31 cellular contexts compared by ENCODE assay signal in the genomic region with DNA sequence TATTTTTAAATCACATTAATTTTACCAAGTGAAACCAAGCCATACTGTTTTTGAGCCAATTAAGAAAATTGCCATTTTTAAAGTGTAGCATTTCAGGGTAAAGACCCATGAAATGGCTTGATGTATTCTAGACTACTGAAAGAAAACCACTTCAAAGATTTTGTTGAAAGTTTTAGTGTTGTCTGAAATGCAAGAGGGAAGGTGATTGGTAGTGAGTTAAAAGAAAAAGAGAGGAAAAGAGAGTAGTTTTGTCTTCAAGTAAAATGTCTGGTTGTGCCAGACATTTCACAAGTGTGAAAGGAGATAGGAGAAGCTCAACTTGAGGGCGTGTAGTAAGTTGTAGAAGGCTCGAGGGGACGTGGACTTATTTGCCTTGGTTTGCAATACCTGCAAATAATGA. TPM values are rescaled to one million over a fixed set of nuclear protein-coding genes. Genes with fewer than 3 reads are reported as not detected.
DNase-seq lines count a peak whose midpoint lies in the region; ATAC-seq and TF ChIP-seq lines count a peak whose summit lies in the region.
"Had no signal": no experiment of that assay in that cellular context is flagged by ENCODE, and none has a peak within 500 bp of the region (broad histone marks: within the 10 kb centered on the region; RNA-seq: fewer than 3 reads in every experiment).

No MANE protein-coding gene starts in this region.

- peaks cover 58% of the 10 kb centered on the region for H4K20me1 ChIP-seq in smooth muscle cell (ENCODE audit: low read depth)

- peak overlapping the region; percentile 7 for H3K27ac Mint-ChIP-seq in activated naive CD8-positive, alpha-beta T cell
- H3K27ac Mint-ChIP-seq in activated naive CD8-positive, alpha-beta T cell treated with anti-CD3 and anti-CD28 coated beads for 36 hours, result no peak overlapping the region
- peak overlapping the region; percentile 2 for H3K27ac Mint-ChIP-seq in T-helper 17 cell
- H3K27ac Mint-ChIP-seq: activated T-cell treated with anti-CD3 and anti-CD28 coated beads, Interleukin-2, amount 50 U/mL, for 24 hours had no signal

- peaks cover 12% of the 10 kb centered on the region for H3K4me1 ChIP-seq in smooth muscle cell (ENCODE audit: low read depth)
- H3K4me1 ChIP-seq: testis had no signal

- H3K4me3 ChIP-seq in Jurkat, Clone E6-1 (ENCODE audit: low read length), result no peak overlapping the region
- H3K4me3 ChIP-seq in smooth muscle cell, result no peak overlapping the region
- H3K4me3 ChIP-seq: skin epidermis, testis had no signal

- H3K4me2 ChIP-seq in smooth muscle cell, result no peak overlapping the region

- no peak overlapping the region for H3K9ac ChIP-seq in smooth muscle cell (ENCODE audit: low read depth)

- no peaks in the 10 kb centered on the region for H3K27me3 ChIP-seq in smooth muscle cell (ENCODE audit: low read depth)
- H3K27me3 ChIP-seq: testis had no signal

- H3K36me3 Mint-ChIP-seq in activated naive CD8-positive, alpha-beta T cell, result peaks cover 9% of the 10 kb centered on the region
- peaks cover 35% of the 10 kb centered on the region for H3K36me3 Mint-ChIP-seq in activated naive CD8-positive, alpha-beta T cell treated with anti-CD3 and anti-CD28 coated beads for 36 hours
- H3K36me3 Mint-ChIP-seq in T-helper 17 cell (ENCODE audit: low read depth), result peaks cover 5% of the 10 kb centered on the region

- H3K9me3 ChIP-seq in T-helper 17 cell (ENCODE audit: control insufficient read depth, low read length, poor library complexity, severe bottlenecking), result no peaks in the 10 kb centered on the region
- no peaks in the 10 kb centered on the region for H3K9me3 ChIP-seq in smooth muscle cell (replicated peaks; ENCODE audit: low read depth)
- H3K9me3 ChIP-seq: testis had no signal

- no peak for DNase-seq in activated naive CD8-positive, alpha-beta T cell treated with anti-CD3 and anti-CD28 coated beads for 36 hours
- DNase-seq in Jurkat, Clone E6-1 (ENCODE audit: low read depth, low spot score), result peak; percentile 70
- DNase-seq in T-helper 17 cell (no peak), smooth muscle cell (lab: John Stamatoyannopoulos, UW; ENCODE audit: unreplicated experiment) (no peak), iPS-NIHi11 (ENCODE audit: low spot score) (no peak), SIG-M5 treated with dmso at 0.1 percent for 504 hours (lab: John Stamatoyannopoulos, UW; ENCODE audit: unreplicated experiment) (no peak), GM19240 (ENCODE audit: insufficient read length, low spot score) (no peak)
- DNase-seq: activated CD4-positive, alpha-beta T cell treated with anti-CD3 and anti-CD28 coated beads for 1 hour; activated effector memory CD4-positive, alpha-beta T cell treated with anti-CD3 and anti-CD28 coated beads, Interleukin-2, amount 50 U/mL, for 16 hours; activated T-cell treated with anti-CD3 and anti-CD28 coated beads, Interleukin-2, amount 50 U/mL, for 24 hours; C1 segment of cervical spinal cord; DMS79 treated with DMSO at 0.1 percent for 48 hours; effector CD4-positive, alpha-beta T cell; GF-D8; hypothalamus; Karpas-422; left colon; MV-4-11; NCI-H1436; NCI-H748 treated with DMSO at 0.1 percent for 48 hours; RPMI8226; stimulated activated CD4-positive, alpha-beta T cell treated with anti-CD3 and anti-CD28 coated beads, Interleukin-1b, Interleukin-23, amount 100 ng/mL, for 48 hours; stimulated activated naive CD8-positive, alpha-beta T cell treated with anti-CD3 and anti-CD28 coated beads, Interleukin-15, Interleukin-2, amounts not matched to agents 100 U/mL and 50 U/mL, for 24 hours; testis had no signal

- peaks cover 13% of the 10 kb centered on the region for H3K4me1 Mint-ChIP-seq in activated naive CD8-positive, alpha-beta T cell (ENCODE audit: low read depth)
- peaks cover 8% of the 10 kb centered on the region for H3K4me1 Mint-ChIP-seq in activated naive CD8-positive, alpha-beta T cell treated with anti-CD3 and anti-CD28 coated beads for 36 hours
- peaks cover 8% of the 10 kb centered on the region for H3K4me1 Mint-ChIP-seq in T-helper 17 cell

- H3K79me2 ChIP-seq in smooth muscle cell (ENCODE audit: low read depth), result peaks cover 38% of the 10 kb centered on the region

- peaks cover 41% of the 10 kb centered on the region for H3K36me3 ChIP-seq in smooth muscle cell (ENCODE audit: low read depth)

- no peaks in the 10 kb centered on the region for H3K9me3 Mint-ChIP-seq in activated naive CD8-positive, alpha-beta T cell (ENCODE audit: low read depth)
- H3K9me3 Mint-ChIP-seq in activated naive CD8-positive, alpha-beta T cell treated with anti-CD3 and anti-CD28 coated beads for 36 hours, result no peaks in the 10 kb centered on the region
- H3K9me3 Mint-ChIP-seq: activated T-cell treated with anti-CD3 and anti-CD28 coated beads, Interleukin-2, amount 50 U/mL, for 24 hours had no signal

- H3K27me3 Mint-ChIP-seq in activated naive CD8-positive, alpha-beta T cell, result no peaks in the 10 kb centered on the region
- no peaks in the 10 kb centered on the region for H3K27me3 Mint-ChIP-seq in activated naive CD8-positive, alpha-beta T cell treated with anti-CD3 and anti-CD28 coated beads for 36 hours
- no peaks in the 10 kb centered on the region for H3K27me3 Mint-ChIP-seq in T-helper 17 cell
- H3K27me3 Mint-ChIP-seq: activated T-cell treated with anti-CD3 and anti-CD28 coated beads, Interleukin-2, amount 50 U/mL, for 24 hours had no signal

- no peak for TF ChIP-seq CTCF in smooth muscle cell (IDR thresholded peaks at IDR 0.05; ENCODE audit: borderline replicate concordance, insufficient read depth, poor library complexity, severe bottlenecking)

- peak overlapping the region; percentile 56 for H3K4me3 Mint-ChIP-seq in activated naive CD8-positive, alpha-beta T cell
- no peak overlapping the region for H3K4me3 Mint-ChIP-seq in activated naive CD8-positive, alpha-beta T cell treated with anti-CD3 and anti-CD28 coated beads for 36 hours
- H3K4me3 Mint-ChIP-seq in T-helper 17 cell, result no peak overlapping the region
- H3K4me3 Mint-ChIP-seq: activated T-cell treated with anti-CD3 and anti-CD28 coated beads, Interleukin-2, amount 50 U/mL, for 24 hours had no signal

- WGBS in smooth muscle cell (ENCODE audit: low lambda C conversion rate), result 60% methylated on average over 3 of the region's 3 CpGs

- peak overlapping the region; percentile 54 for H3K27ac ChIP-seq in smooth muscle cell (ENCODE audit: low read depth)
- H3K27ac ChIP-seq: HL-60, skin epidermis, testis had no signal

- H2AFZ ChIP-seq in smooth muscle cell (ENCODE audit: low read depth), result no peak overlapping the region

- peaks cover 80% of the 10 kb centered on the region for H3F3A ChIP-seq in smooth muscle cell (ENCODE audit: low read depth)

- ATAC-seq in T-helper 17 cell, result peak; percentile 28
- ATAC-seq: left colon; stimulated activated naive CD8-positive, alpha-beta T cell treated with anti-CD3 and anti-CD28 coated beads, Interleukin-15, Interleukin-2, amounts not matched to agents 100 U/mL and 50 U/mL, for 24 hours had no signal

RNA-seq across cellular contexts. Expression of gene CALML5, which starts 41.6 kb away (rescaled TPM):
- total RNA-seq in activated naive CD8-positive, alpha-beta T cell treated with anti-CD3 and anti-CD28 coated beads for 36 hours, result not detected
- not detected for polyA plus RNA-seq in Jurkat, Clone E6-1 (2012; ENCODE audit: insufficient read depth, insufficient read length)
- not detected for total RNA-seq in T-helper 17 cell
- 15.1 and 24.3 TPM in 2 replicates for total RNA-seq in smooth muscle cell
- polyA plus RNA-seq in smooth muscle cell, result 16.5 and 18.1 TPM in 2 replicates
- total RNA-seq: epithelial cell of proximal tubule; left colon; lung microvascular endothelial cell; T-helper 2 cell treated with Interferon-gamma antibody and Interleukin-4, amounts not matched to agents 100 ng/mL and 5 ng/mL, for 36 hours; ureter had no signal

RNA-seq across cellular contexts. Expression of gene NET1, which starts 45.4 kb away (rescaled TPM):
- 10 to 100 TPM; 30.6 to 30.7 TPM for total RNA-seq in activated naive CD8-positive, alpha-beta T cell treated with anti-CD3 and anti-CD28 coated beads for 36 hours
- 24.6 TPM for polyA plus RNA-seq in Jurkat, Clone E6-1 (2012; ENCODE audit: insufficient read depth, insufficient read length)
- 10 to 100 TPM; 10.5 to 16.1 TPM for total RNA-seq in T-helper 17 cell
- total RNA-seq in smooth muscle cell, result 123 and 131 TPM in 2 replicates
- polyA plus RNA-seq in smooth muscle cell, result 49.5 and 83.1 TPM in 2 replicates

RNA-seq across cellular contexts. Expression of gene TUBAL3, which starts 53.1 kb away (rescaled TPM):
- total RNA-seq in activated naive CD8-positive, alpha-beta T cell treated with anti-CD3 and anti-CD28 coated beads for 36 hours, result not detected
- 3.3 TPM for polyA plus RNA-seq in Jurkat, Clone E6-1 (2012; ENCODE audit: insufficient read depth, insufficient read length)
- not detected for total RNA-seq in T-helper 17 cell
- total RNA-seq in smooth muscle cell, result not detected in 2 replicates
- not detected in 2 replicates for polyA plus RNA-seq in smooth muscle cell
- total RNA-seq: epithelial cell of proximal tubule; lung microvascular endothelial cell; T-helper 2 cell treated with Interferon-gamma antibody and Interleukin-4, amounts not matched to agents 100 ng/mL and 5 ng/mL, for 36 hours; ureter had no signal

Comparison
In these comparisons a context has a peak if more than half of its experiments do, and no peak if none do; other contexts are left out.
1. RNA of gene CALML5, which starts 41.6 kb away (total RNA-seq): 15.1 to 24.3 TPM in smooth muscle cell; not detected in activated naive CD8-positive, alpha-beta T cell treated with anti-CD3 and anti-CD28 coated beads for 36 hours and not detected in T-helper 17 cell; every median in the first group is over 10 times any median in the second.